8 cellular contexts compared by ENCODE assay signal in the genomic region with DNA sequence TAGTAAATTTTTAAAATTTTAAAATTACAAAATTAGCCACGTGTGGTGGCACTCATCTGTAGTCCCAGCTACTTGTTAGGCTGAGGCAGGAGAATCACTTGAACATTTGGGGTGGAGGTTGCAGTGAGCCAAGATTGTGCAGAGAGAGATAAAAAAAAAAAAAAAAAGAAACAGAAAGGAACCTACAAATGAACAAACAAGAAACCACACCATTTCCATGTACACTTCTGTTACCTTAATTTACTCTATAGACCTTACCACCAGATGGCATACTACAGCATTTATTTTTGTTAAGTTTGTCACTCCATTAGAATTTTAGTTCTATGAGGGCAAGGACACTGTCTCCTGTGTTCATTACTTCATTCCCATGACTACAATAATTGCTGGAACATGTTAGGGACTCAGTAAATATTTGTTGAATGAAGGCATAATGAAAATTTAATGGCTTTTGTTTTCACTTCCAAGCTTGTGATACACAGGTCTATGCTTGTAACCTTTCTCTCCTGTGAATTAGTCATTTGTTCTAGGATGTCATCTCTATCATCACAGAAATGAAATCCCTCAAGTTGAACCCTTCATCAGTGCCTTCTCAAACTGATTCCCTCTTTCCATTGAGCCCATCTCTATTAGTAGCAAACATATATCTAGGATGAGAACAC.
DNase-seq lines count a peak whose midpoint lies in the region; ATAC-seq and TF ChIP-seq lines count a peak whose summit lies in the region.

No MANE protein-coding gene starts in this region.

- no peaks in the 10 kb centered on the region for H3K9me3 ChIP-seq in CD4-positive, alpha-beta T cell (ENCODE audit: control insufficient read depth, low read length)

- peak; percentile 90 for ATAC-seq in CD4-positive, alpha-beta T cell (ENCODE audit: poor library complexity)
- peak; percentile 58 for ATAC-seq in GM18868 (IDR thresholded peaks at IDR 0.05; ENCODE audit: unreplicated experiment)

- no peak overlapping the region for H3K27ac ChIP-seq in CD4-positive, alpha-beta T cell (ENCODE audit: low read depth, low read length)

- no peak overlapping the region for H3K4me3 Mint-ChIP-seq in CD4-positive, alpha-beta T cell
- H3K4me3 Mint-ChIP-seq in chondrocyte (ENCODE audit: unreplicated experiment), result no peak overlapping the region

- no peak for DNase-seq in CD4-positive, alpha-beta T cell
- peak; percentile 2 for DNase-seq in M059J (ENCODE audit: low read depth)
- DNase-seq in chondrocyte (ENCODE audit: low spot score), result no peak
- no peak for DNase-seq in retinal pigment epithelial cell (ENCODE audit: low read depth)
- no peak for DNase-seq in NCI-H774 (lab: John Stamatoyannopoulos, UW)
- no peak for DNase-seq in RPMI8226
- DNase-seq in AG08396 (ENCODE audit: low spot score), result no peak

- POLR2A ChIA-PET in CD4-positive, alpha-beta T cell (lab: Charles Lee), result interaction anchor here (0.6 to 5.1 kb wide), 8 partner anchors 24 to 265 kb away, joined by 3 to 34 read pairs (median 3); no protein-coding TSS in a partner anchor

- H3K27me3 Mint-ChIP-seq in CD4-positive, alpha-beta T cell, result no peaks in the 10 kb centered on the region
- H3K27me3 Mint-ChIP-seq in chondrocyte (ENCODE audit: low read depth), result peaks cover 2% of the 10 kb centered on the region

- intact Hi-C loops in CD4-positive, alpha-beta T cell (cut with DNase I, micrococcal nuclease), result loop anchor here in 1 of 2 experiments (1.0 to 2.0 kb wide), 2 partner anchors 14 to 54 kb away; no protein-coding TSS in a partner anchor

- H3K27me3 ChIP-seq in CD4-positive, alpha-beta T cell (ENCODE audit: control insufficient read depth, insufficient read depth, low read length), result no peaks in the 10 kb centered on the region

- CTCF ChIA-PET in CD4-positive, alpha-beta T cell (lab: Charles Lee), result interaction anchor here (0.6 to 3.5 kb wide), 7 partner anchors 13 to 69 kb away, joined by 3 to 24 read pairs (median 3); no protein-coding TSS in a partner anchor

- peaks cover 89% of the 10 kb centered on the region for H3K36me3 Mint-ChIP-seq in CD4-positive, alpha-beta T cell (ENCODE audit: low read depth)
- no peaks in the 10 kb centered on the region for H3K36me3 Mint-ChIP-seq in chondrocyte (ENCODE audit: low read depth)

- H3K4me1 Mint-ChIP-seq in CD4-positive, alpha-beta T cell (ENCODE audit: low read depth), result peaks cover 67% of the 10 kb centered on the region
- no peaks in the 10 kb centered on the region for H3K4me1 Mint-ChIP-seq in chondrocyte (ENCODE audit: low read depth)

- no peak overlapping the region for H3K4me3 ChIP-seq in retinal pigment epithelial cell (ENCODE audit: low read length)

- TF ChIP-seq CTCF in CD4-positive, alpha-beta T cell (IDR thresholded peaks at IDR 0.05), result peak; percentile 56
- TF ChIP-seq CTCF in chondrocyte (IDR thresholded peaks at IDR 0.05), result peak; percentile 81
- TF ChIP-seq CTCF in retinal pigment epithelial cell (conservative IDR thresholded peaks at IDR 0.05; ENCODE audit: low read depth, low read length), result peak; percentile 41

- no peaks in the 10 kb centered on the region for H3K9me3 Mint-ChIP-seq in CD4-positive, alpha-beta T cell
- H3K9me3 Mint-ChIP-seq in chondrocyte (ENCODE audit: low read depth), result peaks cover 6% of the 10 kb centered on the region

- peak overlapping the region; percentile 40 for H3K27ac Mint-ChIP-seq in CD4-positive, alpha-beta T cell
- H3K27ac Mint-ChIP-seq in chondrocyte (ENCODE audit: unreplicated experiment), result no peak overlapping the region
